8 cellular contexts compared by ENCODE assay signal in genomic region chr7:98137826-98138151, GRCh38. TPM values are rescaled to one million over a fixed set of nuclear protein-coding genes. Genes with fewer than 3 reads are reported as not detected.
DNase-seq lines count a peak whose midpoint lies in the region; ATAC-seq, FAIRE-seq and TF ChIP-seq lines count a peak whose summit lies in the region.

No MANE protein-coding gene starts in this region.

- no peaks in the 10 kb centered on the region for H3K27me3 ChIP-seq in K562 (ENCODE audit: control insufficient read depth in 2 of 2, insufficient read depth in 2 of 2, low read length in 2 of 2)
- no peaks in the 10 kb centered on the region for H3K27me3 ChIP-seq in smooth muscle cell (ENCODE audit: low read depth)

- TF ChIP-seq RAD21 in K562 (CRISPR knock-in tag; conservative IDR thresholded peaks at IDR 0.05 in 1 of 2, IDR thresholded peaks at IDR 0.05 in 1 of 2) = no peak

- H3K9ac ChIP-seq in K562 (ENCODE audit: insufficient read depth in 1 of 2, low read depth in 2 of 2, low read length in 2 of 2) (no peak overlapping the region; a peak in 1 of 4 replicates), smooth muscle cell (ENCODE audit: low read depth) (no peak overlapping the region)

- TF ChIP-seq POLR2A in GM12892 (IDR thresholded peaks at IDR 0.05; ENCODE audit: low read depth, low read length) (no peak), K562 (conservative IDR thresholded peaks at IDR 0.05) (no peak)

- peaks cover 12% of the 10 kb centered on the region for H4K20me1 ChIP-seq in K562 (replicated peaks; ENCODE audit: control insufficient read depth, insufficient read depth, low read length)
- H4K20me1 ChIP-seq in smooth muscle cell (ENCODE audit: low read depth) = peaks cover 21% of the 10 kb centered on the region

- H3K36me3 ChIP-seq in K562 (ENCODE audit: control insufficient read depth, insufficient read depth, low read length) = peaks cover 31% of the 10 kb centered on the region; the same call in 2 of the 3 replicates
- no peaks in the 10 kb centered on the region for H3K36me3 ChIP-seq in smooth muscle cell (ENCODE audit: low read depth)

- no peak overlapping the region for H3K4me2 ChIP-seq in K562 (ENCODE audit: insufficient read depth, low read length)
- H3K4me2 ChIP-seq in smooth muscle cell = no peak overlapping the region

- H3K79me2 ChIP-seq in K562 (ENCODE audit: control insufficient read depth, insufficient read depth, low read length) (peaks cover 12% of the 10 kb centered on the region), smooth muscle cell (ENCODE audit: low read depth) (no peaks in the 10 kb centered on the region)

- H3K4me3 ChIP-seq in K562 (no peak overlapping the region), smooth muscle cell (no peak overlapping the region)

- H3K9me1 ChIP-seq in K562 (ENCODE audit: control insufficient read depth, insufficient read depth, low read length) = no peaks in the 10 kb centered on the region

- H3K27ac ChIP-seq in K562 (ENCODE audit: extremely low read depth, low read depth, low read length) = no peak overlapping the region
- H3K27ac ChIP-seq in smooth muscle cell (ENCODE audit: low read depth) = no peak overlapping the region

- TF ChIP-seq EP300 in K562 (IDR thresholded peaks at IDR 0.05; ENCODE audit: low read length) = no peak

- FAIRE-seq in GM12892 (lab: Jason Lieb, UNC) = peak; percentile 85
- FAIRE-seq in K562 (lab: Jason Lieb, UNC) = no peak

- H3K9me3 ChIP-seq in K562 (replicated peaks; ENCODE audit: control insufficient read depth, insufficient read depth, low read depth, low read length) = no peaks in the 10 kb centered on the region
- H3K9me3 ChIP-seq in smooth muscle cell (replicated peaks; ENCODE audit: low read depth) = no peaks in the 10 kb centered on the region

- in situ Hi-C loops in K562 (cut with MboI) = no loop called here

- CTCF ChIA-PET in K562 (lab: Yijun Ruan, JAX; ENCODE audit: low intra/inter-chr PET ratio) = no interaction called here

- no peak overlapping the region for H2AFZ ChIP-seq in K562 (ENCODE audit: low read depth, low read length)
- H2AFZ ChIP-seq in smooth muscle cell (ENCODE audit: low read depth) = no peak overlapping the region

- peak; percentile 61 for ATAC-seq in GM21390 (IDR thresholded peaks at IDR 0.05; ENCODE audit: unreplicated experiment)
- ATAC-seq in HG03280 (IDR thresholded peaks at IDR 0.05; ENCODE audit: unreplicated experiment) = peak; percentile 40
- no peak for ATAC-seq in K562

- DNase-seq in GM12892 (ENCODE audit: insufficient read length) (peak; percentile 31), K562 (ENCODE audit: extremely low read depth in 1 of 4, low spot score in 3 of 4) (no peak), smooth muscle cell (lab: John Stamatoyannopoulos, UW; ENCODE audit: unreplicated experiment) (no peak), activated gamma-delta T cell (lab: John Stamatoyannopoulos, UW) (no peak)
- DNase-seq in stimulated activated naive CD4-positive, alpha-beta T cell treated with Interleukin-2 at 50 U/mL for 16 hours (lab: John Stamatoyannopoulos, UW) = no peak
- DNase-seq in activated T-cell treated with anti-CD3 and anti-CD28 coated beads, Interleukin-2, amount 50 U/mL, for 48 hours = no peak

- H3F3A ChIP-seq in smooth muscle cell (ENCODE audit: low read depth) = no peaks in the 10 kb centered on the region

- H3K4me1 ChIP-seq in K562 (replicated peaks in 1 of 2; ENCODE audit: control insufficient read depth in 2 of 2, insufficient read depth in 2 of 2, low read length in 2 of 2) = peaks cover 13 to 14% of the 10 kb centered on the region in 2 experiments; a peak in 4 of 5 replicates
- no peaks in the 10 kb centered on the region for H3K4me1 ChIP-seq in smooth muscle cell (ENCODE audit: low read depth)

- POLR2A ChIA-PET in K562 (lab: Yijun Ruan, JAX) = interaction anchor here (1.4 kb wide), 1 partner anchor 26 kb away, joined by 3 read pairs; no protein-coding TSS in a partner anchor

- TF ChIP-seq CTCF in K562 (IDR thresholded peaks at IDR 0.05 in 2 of 3, conservative IDR thresholded peaks at IDR 0.05 in 1 of 3; ENCODE audit: insufficient read depth in 2 of 3, low read depth in 1 of 3, low read length in 3 of 3) (no peak), smooth muscle cell (IDR thresholded peaks at IDR 0.05; ENCODE audit: borderline replicate concordance, insufficient read depth, poor library complexity, severe bottlenecking) (no peak)

- intact Hi-C loops in K562 (cut with micrococcal nuclease) = no loop called here

- BruUV-seq in K562 (replicated peaks; lab: Mats Ljungman, UMichigan) = no TSS peak

- WGBS in K562 (ENCODE audit: insufficient coverage, low coverage, missing lambda C conversion rate) = 87% methylated on average over 4 of the region's 4 CpGs
- WGBS in smooth muscle cell (ENCODE audit: low lambda C conversion rate) = 92% methylated on average over 4 of the region's 4 CpGs

RNA-seq across cellular contexts. Expression of gene LMTK2, which starts 31.1 kb away (rescaled TPM):
- 2.4 TPM for polyA plus RNA-seq in GM12892 (2012; ENCODE audit: missing spikeins)
- total RNA-seq in K562 (2011; cell fraction: chromatin; rRNA removed; ENCODE audit: low replicate concordance) = 21.6 and 22.5 TPM in 2 replicates
- 17.4 and 19.2 TPM in 2 replicates for total RNA-seq in K562 (2011; cell fraction: nucleolus; rRNA removed)
- total RNA-seq in K562 (2011; cell fraction: nucleoplasm; rRNA removed) = 22.9 and 28.6 TPM in 2 replicates
- total RNA-seq in K562 (2014; rRNA removed) (6.4 and 7.7 TPM in 2 replicates), K562 (2014; rRNA removed; fragmentation: Illumina TruSeq; extraction: Trizol) (6.3 and 7.1 TPM in 2 replicates), K562 (2015; rRNA removed; fragmentation: Illumina TruSeq; extraction: Trizol) (7.7 and 7.8 TPM in 2 replicates), K562 (2021) (14.3 and 16.4 TPM in 2 replicates), smooth muscle cell (6.9 and 8.7 TPM in 2 replicates)
- polyA plus RNA-seq in K562 (2011; rRNA removed) (3.3 and 3.6 TPM in 2 replicates), K562 (2014; fragmentation: Illumina TruSeq; extraction: Trizol) (8.3 and 8.4 TPM in 2 replicates), K562 (2014; fragmentation: Nextera tagmentation; extraction: Ambion mirVana) (1 to 10 TPM in 1 of 2 experiments, under 1 TPM in 1; 0.78 to 1.8 TPM), K562 (2014; rRNA removed) (6.2 and 6.5 TPM in 2 replicates), smooth muscle cell (3.0 and 3.7 TPM in 2 replicates)
- 2.3 and 3.7 TPM in 2 replicates for polyA plus RNA-seq in K562 (2011; cell fraction: cytosol; rRNA removed)
- polyA plus RNA-seq in K562 (2011; cell fraction: nucleus; rRNA removed) = 3.9 and 7.0 TPM in 2 replicates
- 5.3 and 6.1 TPM in 2 replicates for polyA plus RNA-seq in K562 (2012)
- 5.7 and 7.3 TPM in 2 replicates for polyA minus RNA-seq in K562 (2011; rRNA and poly(A)+ RNA removed)
- polyA minus RNA-seq in K562 (2011; cell fraction: cytosol; rRNA and poly(A)+ RNA removed) = 9.5 and 10.7 TPM in 2 replicates
- polyA minus RNA-seq in K562 (2011; cell fraction: nucleus; rRNA and poly(A)+ RNA removed) = 4.1 and 5.1 TPM in 2 replicates
